Comparison of ENCODE assay signal across 23 cellular contexts in the genomic region with DNA sequence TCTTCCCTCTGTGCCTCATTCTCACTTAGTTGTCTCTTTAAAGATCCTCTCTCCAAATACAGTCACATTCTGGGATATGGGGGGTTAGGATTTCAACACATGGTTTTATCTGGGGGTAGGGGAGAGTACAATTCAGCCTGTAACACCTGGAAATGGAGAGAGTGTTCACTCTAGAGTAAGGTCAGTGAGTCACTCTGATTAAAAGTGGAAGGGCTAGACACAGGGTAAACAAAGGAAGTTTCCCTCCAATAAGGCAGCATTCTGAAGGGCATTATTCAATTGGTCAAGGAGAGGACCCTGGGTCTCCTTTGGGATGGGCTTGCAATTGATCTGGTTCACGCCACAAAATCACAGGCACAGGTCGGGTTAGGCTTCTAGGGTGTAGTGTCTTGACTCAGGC.
DNase-seq lines count a peak whose midpoint lies in the region; ATAC-seq, FAIRE-seq and TF ChIP-seq lines count a peak whose summit lies in the region.
"Had no signal": no experiment of that assay in that cellular context is flagged by ENCODE, and none has a peak within 500 bp of the region (broad histone marks: within the 10 kb centered on the region; RNA-seq: fewer than 3 reads in every experiment).

No MANE protein-coding gene starts in this region.

- H3K27ac ChIP-seq in A549, result peak overlapping the region in 1 of 2 experiments; percentile 34; a peak in 1 of 6 replicates
- no peak overlapping the region for H3K27ac ChIP-seq in upper lobe of left lung
- H3K27ac ChIP-seq: BLaER1, HL-60 had no signal

- POLR2A ChIA-PET in A549 (lab: Yijun Ruan, JAX), result no interaction called here

- H3K36me3 ChIP-seq in upper lobe of left lung, result no peaks in the 10 kb centered on the region
- H3K36me3 ChIP-seq: BLaER1 had no signal

- DNase-seq in A549 (ENCODE audit: low read depth in 1 of 2, low spot score in 1 of 2) (no peak), H54 (ENCODE audit: insufficient read length, low spot score) (no peak), epithelial cell of esophagus (ENCODE audit: low read depth) (peak; percentile 27), renal cortical epithelial cell (ENCODE audit: low read depth) (peak; percentile 5), NCI-H526 (lab: John Stamatoyannopoulos, UW) (no peak), upper lobe of left lung (no peak)
- DNase-seq: CD4-positive, CD25-positive, alpha-beta regulatory T cell; GDM1; HCEC 1CT; NCI-H1092 treated with DMSO at 0.1 percent for 48 hours; NCI-H1436; NCI-H187; NCI-H2171 treated with DMSO at 0.1 percent for 48 hours; NCI-H524; NCI-H774 had no signal

- ATAC-seq in A549 (peak; percentile 39 to 53; a peak in 4 of 6 replicates), HG03095 (IDR thresholded peaks at IDR 0.05; ENCODE audit: unreplicated experiment) (no peak), upper lobe of left lung (ENCODE audit: low FRiP score in 2 of 2) (no peak)
- ATAC-seq: GM12878, GM23338, SK-N-SH treated with all-trans-retinoic acid at 6 μM for 48 hours had no signal

- FAIRE-seq in A549 (lab: Jason Lieb, UNC) (no peak), H54 (lab: Jason Lieb, UNC) (peak; percentile 55)
- FAIRE-seq: D721Med, GM12878, RCC 7860 had no signal

- H3K4me1 ChIP-seq in A549, result peaks cover 7% of the 10 kb centered on the region; the same call in 1 of the 3 replicates
- no peaks in the 10 kb centered on the region for H3K4me1 ChIP-seq in upper lobe of left lung
- H3K4me1 ChIP-seq: BLaER1 had no signal

- no peaks in the 10 kb centered on the region for H3K27me3 ChIP-seq in upper lobe of left lung
- H3K27me3 ChIP-seq: BLaER1 had no signal

- 27% methylated on average over 2 of the region's 2 CpGs for WGBS in A549 (ENCODE audit: missing lambda C conversion rate)
- WGBS in upper lobe of left lung, 2 donors, result 49 to 56% methylated on average over 2 of the region's 2 CpGs

- TF ChIP-seq POLR2A in A549 (IDR thresholded peaks at IDR 0.05; ENCODE audit: low read length) (no peak), H54 (IDR thresholded peaks at IDR 0.05; ENCODE audit: low read depth, low read length) (no peak), upper lobe of left lung (IDR thresholded peaks at IDR 0.05) (no peak)

- TF ChIP-seq CTCF in A549 (IDR thresholded peaks at IDR 0.05), result no peak
- no peak for TF ChIP-seq CTCF in epithelial cell of esophagus (IDR thresholded peaks at IDR 0.05; ENCODE audit: insufficient read depth, low read depth, low read length, missing control alignments)
- no peak for TF ChIP-seq CTCF in upper lobe of left lung (IDR thresholded peaks at IDR 0.05)

- CTCF ChIA-PET in A549 (lab: Yijun Ruan, JAX), result no interaction called here

- no peak for TF ChIP-seq EP300 in A549 (IDR thresholded peaks at IDR 0.05)
- TF ChIP-seq EP300 in upper lobe of left lung (IDR thresholded peaks at IDR 0.05), result no peak

- peak overlapping the region; percentile 33; the same call in 1 of the 3 replicates for H3K4me2 ChIP-seq in A549
- H3K4me2 ChIP-seq: BLaER1, GM23338 had no signal

- H3K4me3 ChIP-seq in A549 (no peak overlapping the region), epithelial cell of esophagus (ENCODE audit: low read length) (no peak overlapping the region), upper lobe of left lung (no peak overlapping the region)
- H3K4me3 ChIP-seq: BLaER1, GM12878, GM23338 had no signal

- H3K9me3 ChIP-seq in A549 (no peaks in the 10 kb centered on the region), upper lobe of left lung (no peaks in the 10 kb centered on the region)
- H3K9me3 ChIP-seq: BLaER1 had no signal

- TF ChIP-seq RAD21 in A549 (conservative IDR thresholded peaks at IDR 0.05 in 1 of 2, IDR thresholded peaks at IDR 0.05 in 1 of 2), result no peak

TF ChIP-seq in A549, 52 proteins besides CTCF, POLR2A, EP300 and RAD21:
- TF ChIP-seq, protein P1, sequence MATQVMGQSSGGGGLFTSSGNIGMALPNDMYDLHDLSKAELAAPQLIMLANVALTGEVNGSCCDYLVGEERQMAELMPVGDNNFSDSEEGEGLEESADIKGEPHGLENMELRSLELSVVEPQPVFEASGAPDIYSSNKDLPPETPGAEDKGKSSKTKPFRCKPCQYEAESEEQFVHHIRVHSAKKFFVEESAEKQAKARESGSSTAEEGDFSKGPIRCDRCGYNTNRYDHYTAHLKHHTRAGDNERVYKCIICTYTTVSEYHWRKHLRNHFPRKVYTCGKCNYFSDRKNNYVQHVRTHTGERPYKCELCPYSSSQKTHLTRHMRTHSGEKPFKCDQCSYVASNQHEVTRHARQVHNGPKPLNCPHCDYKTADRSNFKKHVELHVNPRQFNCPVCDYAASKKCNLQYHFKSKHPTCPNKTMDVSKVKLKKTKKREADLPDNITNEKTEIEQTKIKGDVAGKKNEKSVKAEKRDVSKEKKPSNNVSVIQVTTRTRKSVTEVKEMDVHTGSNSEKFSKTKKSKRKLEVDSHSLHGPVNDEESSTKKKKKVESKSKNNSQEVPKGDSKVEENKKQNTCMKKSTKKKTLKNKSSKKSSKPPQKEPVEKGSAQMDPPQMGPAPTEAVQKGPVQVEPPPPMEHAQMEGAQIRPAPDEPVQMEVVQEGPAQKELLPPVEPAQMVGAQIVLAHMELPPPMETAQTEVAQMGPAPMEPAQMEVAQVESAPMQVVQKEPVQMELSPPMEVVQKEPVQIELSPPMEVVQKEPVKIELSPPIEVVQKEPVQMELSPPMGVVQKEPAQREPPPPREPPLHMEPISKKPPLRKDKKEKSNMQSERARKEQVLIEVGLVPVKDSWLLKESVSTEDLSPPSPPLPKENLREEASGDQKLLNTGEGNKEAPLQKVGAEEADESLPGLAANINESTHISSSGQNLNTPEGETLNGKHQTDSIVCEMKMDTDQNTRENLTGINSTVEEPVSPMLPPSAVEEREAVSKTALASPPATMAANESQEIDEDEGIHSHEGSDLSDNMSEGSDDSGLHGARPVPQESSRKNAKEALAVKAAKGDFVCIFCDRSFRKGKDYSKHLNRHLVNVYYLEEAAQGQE (IDR thresholded peaks at IDR 0.05), result no peak
- TF ChIP-seq FOSL2 (IDR thresholded peaks at IDR 0.05), result no peak
- TF ChIP-seq FOSL2 (CRISPR knock-in tag; IDR thresholded peaks at IDR 0.05), result peak; percentile 24; the same call in 1 of the 2 replicates

Comparison
In these comparisons a context has a peak if more than half of its experiments do, and no peak if none do; other contexts are left out.
1. ATAC-seq: peak in A549 (2 of 2); none in HG03095 (single experiment) and upper lobe of left lung (0 of 2).
2. DNase-seq: peak in epithelial cell of esophagus (single experiment) and renal cortical epithelial cell (single experiment); none in A549 (0 of 2), H54 (single experiment), NCI-H526 (0 of 2) and upper lobe of left lung (0 of 2).